ENCODE assay signal across 29 cellular contexts in the genomic region with DNA sequence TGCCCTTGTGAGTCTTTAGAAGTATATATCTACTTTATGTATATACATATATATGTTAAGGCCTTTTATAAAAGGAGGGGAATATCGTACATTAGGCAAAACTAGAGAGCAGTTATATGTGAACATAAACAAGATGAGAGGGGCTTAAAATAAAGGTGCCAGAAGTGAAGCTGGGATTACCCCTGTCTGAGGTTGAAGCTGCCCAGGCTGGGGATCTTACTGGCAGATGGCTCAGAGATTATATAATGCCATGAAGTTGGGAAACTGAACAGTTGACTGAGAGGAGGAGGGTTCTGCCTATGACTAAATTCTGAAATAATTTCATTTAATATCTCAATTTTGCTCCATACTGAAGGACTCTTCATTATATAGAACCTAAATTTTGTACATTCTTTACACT.
"Had no signal": no experiment of that assay in that cellular context is flagged by ENCODE, and none has a peak within 500 bp of the region (broad histone marks: within the 10 kb centered on the region; RNA-seq: fewer than 3 reads in every experiment).

No MANE protein-coding gene starts in this region.

- H3K4me1 ChIP-seq: prostate gland had no signal

- H3K9me3 ChIP-seq: left lung, lower lobe of right lung, pancreas, prostate gland, tibial nerve, uterus had no signal

- H3K9me3 Mint-ChIP-seq: immature natural killer cell; naive thymus-derived CD8-positive, alpha-beta T cell; nephron; neural crest cell; stimulated activated naive CD8-positive, alpha-beta T cell treated with anti-CD3 and anti-CD28 coated beads, Interleukin-15, Interleukin-2, amounts not matched to agents 100 ng/mL and 50 ng/mL, for 24 hours; type B pancreatic cell had no signal

- FAIRE-seq: islet of Langerhans, kidney, pancreas had no signal

- H3K27me3 ChIP-seq: left lung, pancreas, tibial nerve, uterus had no signal

- H3K27ac Mint-ChIP-seq: nephron; stimulated activated naive CD8-positive, alpha-beta T cell treated with anti-CD3 and anti-CD28 coated beads, Interleukin-15, Interleukin-2, amounts not matched to agents 100 ng/mL and 50 ng/mL, for 24 hours; type B pancreatic cell had no signal

- H3K4me3 Mint-ChIP-seq: immature natural killer cell; naive thymus-derived CD8-positive, alpha-beta T cell; nephron; neural crest cell; stimulated activated naive CD8-positive, alpha-beta T cell treated with anti-CD3 and anti-CD28 coated beads, Interleukin-15, Interleukin-2, amounts not matched to agents 100 ng/mL and 50 ng/mL, for 24 hours; type B pancreatic cell had no signal

- H3K4me3 ChIP-seq: left lung, lower lobe of right lung, pancreas, prostate gland, skin epidermis, tibial nerve, uterus had no signal

- DNase-seq: hypothalamus; immature natural killer cell; kidney; left colon; left lung; lower lobe of right lung; mammary epithelial cell; mesenchymal stem cell; naive thymus-derived CD8-positive, alpha-beta T cell; nucleus accumbens; pancreas; posterior cingulate gyrus; retina; right cardiac atrium; stimulated activated CD4-positive, alpha-beta T cell treated with anti-CD3 and anti-CD28 coated beads, Interleukin-12 subunit alpha, Interleukin-12 subunit beta, amount 100 ng/mL, for 4 hours; stimulated activated CD4-positive, alpha-beta T cell treated with anti-CD3 and anti-CD28 coated beads, Interleukin-15, amount 100 ng/mL, for 24 hours; stimulated activated CD4-positive, alpha-beta T cell treated with anti-CD3 and anti-CD28 coated beads, Interleukin-2, amount 100 ng/mL, for 24 hours; stimulated activated CD4-positive, alpha-beta T cell treated with anti-CD3 and anti-CD28 coated beads, Interleukin-4, amount 100 ng/mL, for 1 hour; stimulated activated naive CD4-positive, alpha-beta T cell; uterus had no signal

- H3K36me3 ChIP-seq: prostate gland, uterus had no signal

- ATAC-seq: left colon; left lung; lower lobe of right lung; naive thymus-derived CD8-positive, alpha-beta T cell; pancreas; right cardiac atrium; sciatic nerve had no signal

- H3K27ac ChIP-seq: left lung, lower lobe of right lung, pancreas, prostate gland, skin epidermis, tibial nerve, uterus had no signal
